Comparison of ENCODE assay signal across 11 cellular contexts in the genomic region with DNA sequence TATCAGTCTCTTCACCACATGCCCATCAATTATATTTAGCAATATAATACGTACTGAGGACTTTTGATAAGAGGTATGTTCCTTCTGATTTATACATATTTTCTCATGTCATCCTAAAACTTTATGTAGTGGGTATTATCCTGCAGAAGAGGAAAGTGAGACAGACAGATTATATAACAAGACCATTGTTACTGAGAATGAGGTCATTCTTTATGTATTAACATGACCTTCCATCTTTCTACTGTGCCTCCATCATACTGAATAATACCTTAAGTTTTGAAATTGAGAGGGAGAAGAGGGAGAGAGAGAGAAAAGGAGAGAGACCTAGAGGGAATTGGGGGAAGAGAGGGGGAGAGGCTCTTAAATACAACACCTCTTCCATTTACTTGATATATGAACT.
"Had no signal": no experiment of that assay in that cellular context is flagged by ENCODE, and none has a peak within 500 bp of the region (broad histone marks: within the 10 kb centered on the region; RNA-seq: fewer than 3 reads in every experiment).

No MANE protein-coding gene starts in this region.

- H3K4me2 ChIP-seq: GM23338 had no signal

- H3K4me1 ChIP-seq: HAP-1 had no signal

- FAIRE-seq: H1, H54 had no signal

- ATAC-seq: GM23338, HCT116 had no signal

- H3K36me3 ChIP-seq: HAP-1 had no signal

- H3K4me3 ChIP-seq: GM23248, GM23338, HAP-1 had no signal

- H3K9me3 ChIP-seq: HAP-1 had no signal

- H2AFZ ChIP-seq: GM23248, GM23338 had no signal

- H3K27ac ChIP-seq: GM23248 had no signal

- H3K9ac ChIP-seq: GM23248 had no signal

- DNase-seq: GM23248, GOT3, H7, H9, HCEC 1CT, HFFc6 had no signal
